1 cellular context compared by ENCODE assay signal in the genomic region with DNA sequence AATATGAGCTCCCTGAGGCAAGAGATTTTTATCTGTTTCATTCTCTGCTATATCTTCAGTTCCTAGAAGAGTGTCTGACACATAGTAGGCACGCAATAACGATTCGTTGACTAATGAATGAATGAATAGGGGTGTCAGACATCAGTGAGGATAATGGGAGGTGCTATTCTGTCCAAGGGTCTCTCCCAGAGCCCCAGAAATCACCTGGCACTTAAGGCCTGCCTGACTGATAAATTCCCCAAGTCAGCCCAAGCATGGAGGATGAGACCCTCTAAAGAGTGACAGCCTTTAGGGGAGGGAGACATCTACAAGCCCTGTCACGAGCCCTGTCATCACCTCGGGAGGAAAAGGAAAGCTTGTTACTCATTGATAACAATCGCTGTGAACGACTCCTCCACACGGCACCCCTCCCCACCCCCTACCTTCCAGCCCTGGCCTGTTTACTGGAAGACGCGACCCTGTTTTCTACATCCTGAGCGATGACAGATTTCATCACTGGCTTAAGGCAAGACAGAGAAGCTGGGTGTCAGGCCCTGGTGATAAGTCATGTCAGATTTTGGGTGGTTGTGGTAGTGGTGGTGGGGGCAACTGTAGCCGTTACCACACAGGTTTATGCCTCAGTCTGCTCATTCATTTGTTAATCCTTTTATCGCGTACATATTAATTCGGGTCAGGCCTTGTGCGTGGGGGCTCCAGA.
TF ChIP-seq lines count a peak whose summit lies in the region.

No MANE protein-coding gene starts in this region.

TF ChIP-seq in K562, 482 proteins besides CTCF, POLR2A, EP300 and RAD21 (continued from another document and continues in another):
- TF ChIP-seq ZNF561 (CRISPR knock-in tag; conservative IDR thresholded peaks at IDR 0.05) (no peak), NRF1 (conservative IDR thresholded peaks at IDR 0.05 in 1 of 2, IDR thresholded peaks at IDR 0.05 in 1 of 2) (peak in 1 of 2 experiments; percentile 37; a peak in 2 of 4 replicates), NCOR1 (IDR thresholded peaks at IDR 0.05) (peak; percentile 89), NBN (IDR thresholded peaks at IDR 0.05; ENCODE audit: low read depth) (no peak; the same call in none of the 2 replicates), NEUROD1 (IDR thresholded peaks at IDR 0.05; ENCODE audit: borderline replicate concordance, low read depth, low read length, partially characterized antibody) (peak; percentile 76), POU5F1 (IDR thresholded peaks at IDR 0.05; ENCODE audit: borderline replicate concordance, low read depth, low read length, partially characterized antibody) (no peak), GTF2F1 (IDR thresholded peaks at IDR 0.05; ENCODE audit: low read depth, low read length) (no peak), ZNF384 (IDR thresholded peaks at IDR 0.05; ENCODE audit: low read depth, low read length) (no peak; the same call in 1 of the 2 replicates), RB1 (IDR thresholded peaks at IDR 0.05; ENCODE audit: low read depth) (no peak), NCOA4 (IDR thresholded peaks at IDR 0.05; ENCODE audit: partially characterized antibody) (no peak), NCOA2 (IDR thresholded peaks at IDR 0.05; ENCODE audit: partially characterized antibody in 2 of 2) (no peak), NKRF (IDR thresholded peaks at IDR 0.05; ENCODE audit: borderline replicate concordance) (no peak), EHMT2 (IDR thresholded peaks at IDR 0.05) (no peak), KLF13 (tag; IDR thresholded peaks at IDR 0.05; ENCODE audit: borderline replicate concordance, low read depth) (no peak), TEAD4 (IDR thresholded peaks at IDR 0.05; ENCODE audit: low read length) (peak; percentile 81), TEAD4 (CRISPR knock-in tag; IDR thresholded peaks at IDR 0.05; ENCODE audit: borderline replicate concordance) (no peak), HDAC6 (IDR thresholded peaks at IDR 0.05; ENCODE audit: low read depth, low read length) (no peak), HMGN3 (IDR thresholded peaks at IDR 0.05; ENCODE audit: borderline replicate concordance, extremely low read depth, insufficient read length, low read depth, low read length) (peak; percentile 84), SRSF3 (IDR thresholded peaks at IDR 0.05; ENCODE audit: insufficient read depth, low read length) (no peak), ZNF551 (CRISPR knock-in tag; IDR thresholded peaks at IDR 0.05) (no peak), CXXC5 (CRISPR knock-in tag; IDR thresholded peaks at IDR 0.05) (peak; percentile 93), ZNF76 (CRISPR knock-in tag; IDR thresholded peaks at IDR 0.05; ENCODE audit: borderline replicate concordance) (no peak; the same call in 1 of the 2 replicates), ZSCAN32 (CRISPR knock-in tag; IDR thresholded peaks at IDR 0.05) (peak; percentile 29; the same call in 1 of the 2 replicates), CREM (IDR thresholded peaks at IDR 0.05; ENCODE audit: low read depth) (peak; percentile 80), CUX1 (CRISPR knock-in tag; IDR thresholded peaks at IDR 0.05) (no peak), DDX20 (tag; IDR thresholded peaks at IDR 0.05; ENCODE audit: low read depth) (peak; percentile 61; the same call in 1 of the 2 replicates), YY1 (IDR thresholded peaks at IDR 0.05; ENCODE audit: borderline replicate concordance in 1 of 3, control insufficient read depth in 1 of 3, extremely low read depth in 1 of 3, insufficient read depth in 3 of 3, insufficient read length in 1 of 3, insufficient replicate concordance in 2 of 3, low read depth in 1 of 3, low read length in 2 of 3) (peak in 1 of 3 experiments; percentile 2), XRCC3 (IDR thresholded peaks at IDR 0.05) (no peak)
- TF ChIP-seq, protein P1, sequence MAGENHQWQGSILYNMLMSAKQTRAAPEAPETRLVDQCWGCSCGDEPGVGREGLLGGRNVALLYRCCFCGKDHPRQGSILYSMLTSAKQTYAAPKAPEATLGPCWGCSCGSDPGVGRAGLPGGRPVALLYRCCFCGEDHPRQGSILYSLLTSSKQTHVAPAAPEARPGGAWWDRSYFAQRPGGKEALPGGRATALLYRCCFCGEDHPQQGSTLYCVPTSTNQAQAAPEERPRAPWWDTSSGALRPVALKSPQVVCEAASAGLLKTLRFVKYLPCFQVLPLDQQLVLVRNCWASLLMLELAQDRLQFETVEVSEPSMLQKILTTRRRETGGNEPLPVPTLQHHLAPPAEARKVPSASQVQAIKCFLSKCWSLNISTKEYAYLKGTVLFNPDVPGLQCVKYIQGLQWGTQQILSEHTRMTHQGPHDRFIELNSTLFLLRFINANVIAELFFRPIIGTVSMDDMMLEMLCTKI (IDR thresholded peaks at IDR 0.05; ENCODE audit: partially characterized antibody), result no peak
- TF ChIP-seq, protein P2, sequence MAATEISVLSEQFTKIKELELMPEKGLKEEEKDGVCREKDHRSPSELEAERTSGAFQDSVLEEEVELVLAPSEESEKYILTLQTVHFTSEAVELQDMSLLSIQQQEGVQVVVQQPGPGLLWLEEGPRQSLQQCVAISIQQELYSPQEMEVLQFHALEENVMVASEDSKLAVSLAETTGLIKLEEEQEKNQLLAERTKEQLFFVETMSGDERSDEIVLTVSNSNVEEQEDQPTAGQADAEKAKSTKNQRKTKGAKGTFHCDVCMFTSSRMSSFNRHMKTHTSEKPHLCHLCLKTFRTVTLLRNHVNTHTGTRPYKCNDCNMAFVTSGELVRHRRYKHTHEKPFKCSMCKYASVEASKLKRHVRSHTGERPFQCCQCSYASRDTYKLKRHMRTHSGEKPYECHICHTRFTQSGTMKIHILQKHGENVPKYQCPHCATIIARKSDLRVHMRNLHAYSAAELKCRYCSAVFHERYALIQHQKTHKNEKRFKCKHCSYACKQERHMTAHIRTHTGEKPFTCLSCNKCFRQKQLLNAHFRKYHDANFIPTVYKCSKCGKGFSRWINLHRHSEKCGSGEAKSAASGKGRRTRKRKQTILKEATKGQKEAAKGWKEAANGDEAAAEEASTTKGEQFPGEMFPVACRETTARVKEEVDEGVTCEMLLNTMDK (IDR thresholded peaks at IDR 0.05; ENCODE audit: borderline replicate concordance, insufficient read depth, low read depth, low read length, poor library complexity, severe bottlenecking), result no peak
- TF ChIP-seq, protein P3, sequence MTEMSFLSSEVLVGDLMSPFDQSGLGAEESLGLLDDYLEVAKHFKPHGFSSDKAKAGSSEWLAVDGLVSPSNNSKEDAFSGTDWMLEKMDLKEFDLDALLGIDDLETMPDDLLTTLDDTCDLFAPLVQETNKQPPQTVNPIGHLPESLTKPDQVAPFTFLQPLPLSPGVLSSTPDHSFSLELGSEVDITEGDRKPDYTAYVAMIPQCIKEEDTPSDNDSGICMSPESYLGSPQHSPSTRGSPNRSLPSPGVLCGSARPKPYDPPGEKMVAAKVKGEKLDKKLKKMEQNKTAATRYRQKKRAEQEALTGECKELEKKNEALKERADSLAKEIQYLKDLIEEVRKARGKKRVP (CRISPR knock-in tag; IDR thresholded peaks at IDR 0.05), result peak; percentile 70; the same call in 1 of the 2 replicates
- TF ChIP-seq, protein P4, sequence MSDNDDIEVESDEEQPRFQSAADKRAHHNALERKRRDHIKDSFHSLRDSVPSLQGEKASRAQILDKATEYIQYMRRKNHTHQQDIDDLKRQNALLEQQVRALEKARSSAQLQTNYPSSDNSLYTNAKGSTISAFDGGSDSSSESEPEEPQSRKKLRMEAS (CRISPR knock-in tag; IDR thresholded peaks at IDR 0.05), result no peak
